In genomic region chr1:19169642-19170041, GRCh38 we compare ENCODE assay signal across 11 cellular contexts. TPM values are rescaled to one million over a fixed set of nuclear protein-coding genes. Genes with fewer than 3 reads are reported as not detected.
DNase-seq lines count a peak whose midpoint lies in the region; ATAC-seq and TF ChIP-seq lines count a peak whose summit lies in the region.
"Had no signal": no experiment of that assay in that cellular context is flagged by ENCODE, and none has a peak within 500 bp of the region (broad histone marks: within the 10 kb centered on the region; RNA-seq: fewer than 3 reads in every experiment).

No MANE protein-coding gene starts in this region.

- H3K4me2 ChIP-seq in Loucy (ENCODE audit: low read depth, low read length, poor library complexity, severe bottlenecking): peak overlapping the region; percentile 44

- H4K20me1 ChIP-seq in Loucy (ENCODE audit: insufficient read depth, low read length, poor library complexity, severe bottlenecking): no peaks in the 10 kb centered on the region

- H3K27ac ChIP-seq in tibial artery (no peak overlapping the region), heart left ventricle (no peak overlapping the region)

- ATAC-seq in GM19395 (IDR thresholded peaks at IDR 0.05; ENCODE audit: unreplicated experiment) (peak; percentile 70), HG03342 (IDR thresholded peaks at IDR 0.05; ENCODE audit: unreplicated experiment) (no peak), heart left ventricle (no peak)

- peaks cover 15% of the 10 kb centered on the region for H3K79me2 ChIP-seq in Loucy (ENCODE audit: insufficient read depth, low read length)

- TF ChIP-seq POLR2A in heart left ventricle (IDR thresholded peaks at IDR 0.05): no peak

- H3K9me2 ChIP-seq in Loucy (replicated peaks; ENCODE audit: low read depth, low read length): no peaks in the 10 kb centered on the region

- peaks cover 97% of the 10 kb centered on the region for H3K36me3 ChIP-seq in Loucy (ENCODE audit: insufficient read depth, low read length)
- peaks cover 97 to 100% (median 99%) of the 10 kb centered on the region in 3 donors for H3K36me3 ChIP-seq in tibial artery
- H3K36me3 ChIP-seq in heart left ventricle: peaks cover 0 to 100% (median 99%) of the 10 kb centered on the region in 9 donors

- no peak overlapping the region for H3K4me3 ChIP-seq in Loucy (ENCODE audit: low read length, poor library complexity, severe bottlenecking)
- H3K4me3 ChIP-seq in epithelial cell of esophagus (ENCODE audit: low read length): no peak overlapping the region
- no peak overlapping the region for H3K4me3 ChIP-seq in tibial artery
- no peak overlapping the region for H3K4me3 ChIP-seq in heart left ventricle

- H2AFZ ChIP-seq in Loucy (ENCODE audit: low read length): no peak overlapping the region

- H3K4me1 ChIP-seq in Loucy (ENCODE audit: insufficient read depth, low read length, poor library complexity, severe bottlenecking): peaks cover 45% of the 10 kb centered on the region
- H3K4me1 ChIP-seq in tibial artery: no peaks in the 10 kb centered on the region
- peaks cover 0 to 15% (median 0%) of the 10 kb centered on the region in 12 donors for H3K4me1 ChIP-seq in heart left ventricle

- H3K27me3 ChIP-seq in Loucy (ENCODE audit: insufficient read depth, low read length, poor library complexity, severe bottlenecking): no peaks in the 10 kb centered on the region
- no peaks in the 10 kb centered on the region for H3K27me3 ChIP-seq in tibial artery
- H3K27me3 ChIP-seq in heart left ventricle: no peaks in the 10 kb centered on the region

- H3K9me3 ChIP-seq in Loucy (ENCODE audit: insufficient read depth, low read depth, low read length) (no peaks in the 10 kb centered on the region), tibial artery (no peaks in the 10 kb centered on the region), heart left ventricle (no peaks in the 10 kb centered on the region)

- intact Hi-C loops in tibial artery (cut with DNase I; ENCODE audit: low total_unique reads): no loop called here
- intact Hi-C loops in heart left ventricle (cut with DNase I): loop anchor here in 2 of 10 donors (5.0 to 10.0 kb wide), 2 partner anchors 32 to 55 kb away; no protein-coding TSS in a partner anchor

- H3F3A ChIP-seq in Loucy (ENCODE audit: low read depth): peaks cover 7% of the 10 kb centered on the region; the same call in 1 of the 2 replicates

- WGBS in heart left ventricle, 4 donors: 71 to 85% (median 79%) methylated on average over 2 of the region's 2 CpGs

- TF ChIP-seq CTCF in Loucy (conservative IDR thresholded peaks at IDR 0.05; ENCODE audit: low read length): no peak
- no peak for TF ChIP-seq CTCF in epithelial cell of esophagus (IDR thresholded peaks at IDR 0.05; ENCODE audit: insufficient read depth, low read depth, low read length, missing control alignments)
- TF ChIP-seq CTCF in tibial artery (IDR thresholded peaks at IDR 0.05): no peak
- TF ChIP-seq CTCF in heart left ventricle (IDR thresholded peaks at IDR 0.05): no peak

- DNase-seq in EH (ENCODE audit: low read depth) (peak; percentile 55), epithelial cell of esophagus (ENCODE audit: low read depth) (peak; percentile 30), tibial artery (no peak), NCI-H1092 (lab: John Stamatoyannopoulos, UW) (no peak), heart left ventricle (no peak)
- DNase-seq: NCI-H1105, RPMI8226, substantia nigra had no signal

- peak overlapping the region; percentile 44 for H3K9ac ChIP-seq in Loucy (ENCODE audit: low read depth, low read length, poor library complexity, severe bottlenecking)

RNA-seq across cellular contexts. Expression of gene UBR4, which starts 40.4 kb away (rescaled TPM):
- total RNA-seq in heart left ventricle: 100 to 1,000 TPM in 3 of 9 donors, 10 to 100 TPM in 6; 44.8 to 150 (median 94.4) TPM
- polyA plus RNA-seq in heart left ventricle: 10 to 100 TPM; 67.3 to 67.4 TPM

Comparison
In these comparisons a context has a peak if more than half of its experiments do, and no peak if none do; other contexts are left out.
1. DNase-seq: peak in EH (single experiment) and epithelial cell of esophagus (single experiment); none in tibial artery (0 of 2), NCI-H1092 (single experiment) and heart left ventricle (0 of 5).